Comparison of ENCODE assay signal across 2 cellular contexts in the genomic region with DNA sequence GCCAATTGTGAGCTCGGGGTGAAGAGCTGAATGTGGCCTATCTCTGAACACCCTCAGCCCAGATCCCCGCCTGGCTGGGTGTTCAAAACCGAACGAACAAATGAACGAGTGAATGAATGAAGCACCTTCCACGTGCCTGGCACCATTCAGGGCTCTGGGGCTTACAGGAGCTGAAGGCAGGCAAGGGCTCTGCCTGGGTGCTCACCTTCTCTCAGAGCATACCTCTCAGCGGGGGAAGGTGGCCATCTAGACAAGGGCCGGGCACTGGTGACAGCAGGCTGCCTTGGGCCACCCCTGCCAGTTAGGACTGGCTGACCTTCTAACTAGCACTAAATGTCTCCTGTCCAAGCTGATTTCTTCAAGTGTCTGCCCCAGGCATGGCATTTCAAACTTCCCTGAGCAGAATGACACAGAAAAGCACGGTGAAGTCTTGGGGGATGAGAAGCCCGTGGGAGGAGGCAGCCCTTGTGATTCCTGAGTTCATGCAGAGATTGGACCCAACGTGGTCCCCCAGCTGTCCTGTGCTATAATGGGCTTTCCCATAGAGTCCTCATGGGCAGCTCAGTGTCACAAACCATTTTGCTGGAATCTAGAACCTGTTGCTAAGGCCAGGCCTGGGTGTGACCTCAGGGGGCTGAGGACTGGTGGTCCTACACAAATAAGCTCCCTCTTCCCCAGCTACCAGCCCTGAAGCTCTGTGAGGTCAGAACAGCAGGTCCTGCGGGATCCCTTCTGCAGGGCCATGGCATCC.
A peak's percentile ranks its signal among the peaks of the same experiment; 100 is the strongest.
TF ChIP-seq lines count a peak whose summit lies in the region.

No MANE protein-coding gene starts in this region.

TF ChIP-seq in HEK293, 187 proteins besides CTCF, POLR2A, EP300 and RAD21:
- TF ChIP-seq, protein P1, sequence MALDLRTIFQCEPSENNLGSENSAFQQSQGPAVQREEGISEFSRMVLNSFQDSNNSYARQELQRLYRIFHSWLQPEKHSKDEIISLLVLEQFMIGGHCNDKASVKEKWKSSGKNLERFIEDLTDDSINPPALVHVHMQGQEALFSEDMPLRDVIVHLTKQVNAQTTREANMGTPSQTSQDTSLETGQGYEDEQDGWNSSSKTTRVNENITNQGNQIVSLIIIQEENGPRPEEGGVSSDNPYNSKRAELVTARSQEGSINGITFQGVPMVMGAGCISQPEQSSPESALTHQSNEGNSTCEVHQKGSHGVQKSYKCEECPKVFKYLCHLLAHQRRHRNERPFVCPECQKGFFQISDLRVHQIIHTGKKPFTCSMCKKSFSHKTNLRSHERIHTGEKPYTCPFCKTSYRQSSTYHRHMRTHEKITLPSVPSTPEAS (tag by site-specific recombination; IDR thresholded peaks at IDR 0.05) = no peak
- TF ChIP-seq ZNF629 (tag by site-specific recombination; IDR thresholded peaks at IDR 0.05) (no peak), ZNF561 (tag by site-specific recombination; IDR thresholded peaks at IDR 0.05; ENCODE audit: borderline replicate concordance) (no peak), HOXD13 (CRISPR knock-in tag; IDR thresholded peaks at IDR 0.05; ENCODE audit: borderline replicate concordance) (no peak), SCRT1 (tag by site-specific recombination; IDR thresholded peaks at IDR 0.05; ENCODE audit: borderline replicate concordance) (0 out of 2 replicates have a peak, but pooled peaks have one; percentile 22), ZNF335 (tag by site-specific recombination; conservative IDR thresholded peaks at IDR 0.05) (no peak), SCRT2 (tag by site-specific recombination; IDR thresholded peaks at IDR 0.05) (peak; percentile 58), ZNF529 (tag by site-specific recombination; IDR thresholded peaks at IDR 0.05; ENCODE audit: insufficient replicate concordance) (no peak), ZNF626 (tag by site-specific recombination; IDR thresholded peaks at IDR 0.05) (no peak), ZSCAN23 (tag by site-specific recombination; IDR thresholded peaks at IDR 0.05) (no peak), ZNF791 (tag by site-specific recombination; IDR thresholded peaks at IDR 0.05) (no peak), ZFP69B (tag by site-specific recombination; IDR thresholded peaks at IDR 0.05) (no peak)
- TF ChIP-seq, protein P2, sequence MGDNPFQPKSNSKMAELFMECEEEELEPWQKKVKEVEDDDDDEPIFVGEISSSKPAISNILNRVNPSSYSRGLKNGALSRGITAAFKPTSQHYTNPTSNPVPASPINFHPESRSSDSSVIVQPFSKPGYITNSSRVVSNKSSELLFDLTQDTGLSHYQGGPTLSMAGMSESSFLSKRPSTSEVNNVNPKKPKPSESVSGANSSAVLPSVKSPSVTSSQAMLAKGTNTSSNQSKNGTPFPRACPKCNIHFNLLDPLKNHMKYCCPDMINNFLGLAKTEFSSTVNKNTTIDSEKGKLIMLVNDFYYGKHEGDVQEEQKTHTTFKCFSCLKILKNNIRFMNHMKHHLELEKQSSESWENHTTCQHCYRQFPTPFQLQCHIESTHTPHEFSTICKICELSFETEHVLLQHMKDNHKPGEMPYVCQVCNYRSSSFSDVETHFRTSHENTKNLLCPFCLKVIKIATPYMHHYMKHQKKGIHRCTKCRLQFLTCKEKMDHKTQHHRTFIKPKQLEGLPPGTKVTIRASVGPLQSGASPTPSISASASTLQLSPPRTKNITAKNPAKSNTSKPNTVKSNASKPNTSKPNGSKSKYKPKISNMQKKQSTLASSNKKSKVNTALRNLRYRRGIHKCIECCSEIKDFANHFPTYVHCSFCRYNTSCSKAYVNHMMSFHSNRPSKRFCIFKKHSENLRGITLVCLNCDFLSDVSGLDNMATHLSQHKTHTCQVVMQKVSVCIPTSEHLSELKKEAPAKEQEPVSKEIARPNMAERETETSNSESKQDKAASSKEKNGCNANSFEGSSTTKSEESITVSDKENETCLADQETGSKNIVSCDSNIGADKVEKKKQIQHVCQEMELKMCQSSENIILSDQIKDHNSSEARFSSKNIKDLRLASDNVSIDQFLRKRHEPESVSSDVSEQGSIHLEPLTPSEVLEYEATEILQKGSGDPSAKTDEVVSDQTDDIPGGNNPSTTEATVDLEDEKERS (tag by site-specific recombination; IDR thresholded peaks at IDR 0.05) = no peak
- TF ChIP-seq, protein P3, sequence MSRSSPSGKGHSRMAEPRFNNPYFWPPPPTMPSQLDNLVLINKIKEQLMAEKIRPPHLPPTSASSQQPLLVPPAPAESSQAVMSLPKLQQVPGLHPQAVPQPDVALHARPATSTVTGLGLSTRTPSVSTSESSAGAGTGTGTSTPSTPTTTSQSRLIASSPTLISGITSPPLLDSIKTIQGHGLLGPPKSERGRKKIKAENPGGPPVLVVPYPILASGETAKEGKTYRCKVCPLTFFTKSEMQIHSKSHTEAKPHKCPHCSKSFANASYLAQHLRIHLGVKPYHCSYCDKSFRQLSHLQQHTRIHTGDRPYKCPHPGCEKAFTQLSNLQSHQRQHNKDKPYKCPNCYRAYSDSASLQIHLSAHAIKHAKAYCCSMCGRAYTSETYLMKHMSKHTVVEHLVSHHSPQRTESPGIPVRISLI (tag by site-specific recombination; IDR thresholded peaks at IDR 0.05) = no peak
TF ChIP-seq in HEK293: peak in this region for 2.

TF ChIP-seq in K562, 482 proteins besides CTCF, POLR2A, EP300 and RAD21 (continued from another document):
- TF ChIP-seq, protein P4, sequence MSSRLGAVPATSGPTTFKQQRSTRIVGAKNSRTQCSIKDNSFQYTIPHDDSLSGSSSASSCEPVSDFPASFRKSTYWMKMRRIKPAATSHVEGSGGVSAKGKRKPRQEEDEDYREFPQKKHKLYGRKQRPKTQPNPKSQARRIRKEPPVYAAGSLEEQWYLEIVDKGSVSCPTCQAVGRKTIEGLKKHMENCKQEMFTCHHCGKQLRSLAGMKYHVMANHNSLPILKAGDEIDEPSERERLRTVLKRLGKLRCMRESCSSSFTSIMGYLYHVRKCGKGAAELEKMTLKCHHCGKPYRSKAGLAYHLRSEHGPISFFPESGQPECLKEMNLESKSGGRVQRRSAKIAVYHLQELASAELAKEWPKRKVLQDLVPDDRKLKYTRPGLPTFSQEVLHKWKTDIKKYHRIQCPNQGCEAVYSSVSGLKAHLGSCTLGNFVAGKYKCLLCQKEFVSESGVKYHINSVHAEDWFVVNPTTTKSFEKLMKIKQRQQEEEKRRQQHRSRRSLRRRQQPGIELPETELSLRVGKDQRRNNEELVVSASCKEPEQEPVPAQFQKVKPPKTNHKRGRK (tag; IDR thresholded peaks at IDR 0.05) = no peak
